ENCODE assay signal across 15 cellular contexts in the genomic region with DNA sequence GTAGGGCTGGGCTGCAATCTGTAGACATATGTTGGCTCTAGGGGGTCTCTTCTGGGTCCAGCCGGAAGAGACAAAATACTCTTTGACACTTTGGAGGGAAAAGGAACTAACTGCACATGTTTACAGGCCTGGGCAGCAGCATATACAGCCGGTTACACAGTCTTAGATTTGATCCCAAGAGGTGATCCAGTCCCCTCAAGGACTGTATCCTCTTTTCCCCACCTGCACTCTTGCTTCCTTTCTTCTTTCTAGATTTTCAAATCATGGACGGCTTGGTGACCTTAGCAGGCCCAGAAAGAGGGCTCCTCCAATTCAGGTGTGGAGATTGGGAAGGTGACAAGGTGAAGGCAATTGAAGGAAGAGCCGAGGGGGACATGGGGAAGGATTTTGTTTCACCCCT. TPM values are rescaled to one million over a fixed set of nuclear protein-coding genes. Genes with fewer than 3 reads are reported as not detected.
DNase-seq lines count a peak whose midpoint lies in the region; ATAC-seq and TF ChIP-seq lines count a peak whose summit lies in the region.
"Had no signal": no experiment of that assay in that cellular context is flagged by ENCODE, and none has a peak within 500 bp of the region (broad histone marks: within the 10 kb centered on the region; RNA-seq: fewer than 3 reads in every experiment).

No MANE protein-coding gene starts in this region.

- peak overlapping the region; percentile 75; the same call in 1 of the 2 replicates for H2AFZ ChIP-seq in KMS-11 (ENCODE audit: low read depth)

- H3K27me3 Mint-ChIP-seq in activated CD4-positive, alpha-beta T cell treated with anti-CD3 and anti-CD28 coated beads, Interleukin-2, amount 10 ng/mL, durations not matched to agents 24 days and 14 days = peaks cover 93% of the 10 kb centered on the region
- peaks cover 98% of the 10 kb centered on the region for H3K27me3 Mint-ChIP-seq in dendritic cell treated with granulocyte-macrophage colony-stimulating factor and Interleukin-4, amounts not matched to agents 40 ng/mL and 50 ng/mL, for 4 days
- H3K27me3 Mint-ChIP-seq in osteocyte (ENCODE audit: unreplicated experiment) = peaks cover 90% of the 10 kb centered on the region

- DNase-seq in activated CD4-positive, alpha-beta T cell treated with anti-CD3 and anti-CD28 coated beads, Interleukin-2, amount 10 ng/mL, durations not matched to agents 24 days and 14 days = no peak
- no peak for DNase-seq in activated CD4-positive, alpha-beta T cell treated with anti-CD3 and anti-CD28 coated beads, Interleukin-2, amount 50 U/mL, for 4 hours
- no peak for DNase-seq in osteocyte (ENCODE audit: extremely low spot score, unreplicated experiment)
- DNase-seq in hypothalamus (lab: John Stamatoyannopoulos, UW) = no peak
- DNase-seq: aorta, dermis blood vessel endothelial cell, NCI-H2081 treated with DMSO at 0.1 percent for 48 hours, NCI-H69, psoas muscle had no signal

- no peaks in the 10 kb centered on the region for H3K36me3 ChIP-seq in KMS-11 (ENCODE audit: insufficient read depth)

- no peaks in the 10 kb centered on the region for H3K79me2 ChIP-seq in KMS-11 (ENCODE audit: insufficient read depth, low read depth)

- ATAC-seq in GM18858 (IDR thresholded peaks at IDR 0.05; ENCODE audit: unreplicated experiment) = no peak
- ATAC-seq in GM21381 (IDR thresholded peaks at IDR 0.05; ENCODE audit: unreplicated experiment) = no peak
- ATAC-seq: psoas muscle had no signal

- peak overlapping the region; percentile 53 for H3K4me3 Mint-ChIP-seq in activated CD4-positive, alpha-beta T cell treated with anti-CD3 and anti-CD28 coated beads, Interleukin-2, amount 10 ng/mL, durations not matched to agents 24 days and 14 days
- peak overlapping the region; percentile 59 for H3K4me3 Mint-ChIP-seq in dendritic cell treated with granulocyte-macrophage colony-stimulating factor and Interleukin-4, amounts not matched to agents 40 ng/mL and 50 ng/mL, for 4 days
- peak overlapping the region; percentile 48 for H3K4me3 Mint-ChIP-seq in osteocyte (ENCODE audit: unreplicated experiment)

- H3K4me1 ChIP-seq in KMS-11 (ENCODE audit: low read depth, poor library complexity, severe bottlenecking) = peaks cover 9% of the 10 kb centered on the region

- intact Hi-C loops in activated CD4-positive, alpha-beta T cell treated with anti-CD3 and anti-CD28 coated beads, Interleukin-2, amount 10 ng/mL, durations not matched to agents 24 days and 14 days (cut with micrococcal nuclease) = no loop called here
- intact Hi-C loops in dendritic cell treated with granulocyte-macrophage colony-stimulating factor and Interleukin-4, amounts not matched to agents 40 ng/mL and 50 ng/mL, for 4 days (cut with micrococcal nuclease) = loop anchor here (5.0 to 10.0 kb wide), 2 partner anchors 122 to 239 kb away; no protein-coding TSS in a partner anchor

- H3K4me3 ChIP-seq in KMS-11 (IDR thresholded peaks at IDR 0.05; ENCODE audit: insufficient read depth, low read depth, low read length) = no peak overlapping the region

- no peak overlapping the region for H3K27ac ChIP-seq in KMS-11
- H3K27ac ChIP-seq: psoas muscle, VCaP had no signal

- H3K4me2 ChIP-seq in KMS-11 = peak overlapping the region; percentile 51; the same call in 1 of the 2 replicates

- H4K20me1 ChIP-seq in KMS-11 (ENCODE audit: insufficient read depth) = no peaks in the 10 kb centered on the region

- H3K4me1 Mint-ChIP-seq in activated CD4-positive, alpha-beta T cell treated with anti-CD3 and anti-CD28 coated beads, Interleukin-2, amount 10 ng/mL, durations not matched to agents 24 days and 14 days = peaks cover 35% of the 10 kb centered on the region
- peaks cover 68% of the 10 kb centered on the region for H3K4me1 Mint-ChIP-seq in dendritic cell treated with granulocyte-macrophage colony-stimulating factor and Interleukin-4, amounts not matched to agents 40 ng/mL and 50 ng/mL, for 4 days (ENCODE audit: low read depth)
- H3K4me1 Mint-ChIP-seq in osteocyte (ENCODE audit: unreplicated experiment) = peaks cover 51% of the 10 kb centered on the region

- H3K9ac ChIP-seq in KMS-11 = no peak overlapping the region

- peaks cover 18% of the 10 kb centered on the region for H3K36me3 Mint-ChIP-seq in activated CD4-positive, alpha-beta T cell treated with anti-CD3 and anti-CD28 coated beads, Interleukin-2, amount 10 ng/mL, durations not matched to agents 24 days and 14 days (ENCODE audit: low read depth)
- no peaks in the 10 kb centered on the region for H3K36me3 Mint-ChIP-seq in dendritic cell treated with granulocyte-macrophage colony-stimulating factor and Interleukin-4, amounts not matched to agents 40 ng/mL and 50 ng/mL, for 4 days (ENCODE audit: low read depth)
- H3K36me3 Mint-ChIP-seq in osteocyte (ENCODE audit: unreplicated experiment) = peaks cover 4% of the 10 kb centered on the region

- H3K27me3 ChIP-seq in KMS-11 (ENCODE audit: insufficient read depth, low read depth) = no peaks in the 10 kb centered on the region

- H3K27ac Mint-ChIP-seq in activated CD4-positive, alpha-beta T cell treated with anti-CD3 and anti-CD28 coated beads, Interleukin-2, amount 10 ng/mL, durations not matched to agents 24 days and 14 days = peak overlapping the region; percentile 15
- H3K27ac Mint-ChIP-seq in dendritic cell treated with granulocyte-macrophage colony-stimulating factor and Interleukin-4, amounts not matched to agents 40 ng/mL and 50 ng/mL, for 4 days = no peak overlapping the region
- H3K27ac Mint-ChIP-seq in osteocyte (ENCODE audit: unreplicated experiment) = no peak overlapping the region

- peaks cover 35% of the 10 kb centered on the region for H3K9me3 Mint-ChIP-seq in activated CD4-positive, alpha-beta T cell treated with anti-CD3 and anti-CD28 coated beads, Interleukin-2, amount 10 ng/mL, durations not matched to agents 24 days and 14 days
- H3K9me3 Mint-ChIP-seq in dendritic cell treated with granulocyte-macrophage colony-stimulating factor and Interleukin-4, amounts not matched to agents 40 ng/mL and 50 ng/mL, for 4 days = no peaks in the 10 kb centered on the region
- peaks cover 14% of the 10 kb centered on the region for H3K9me3 Mint-ChIP-seq in osteocyte (ENCODE audit: unreplicated experiment)

- no peak for TF ChIP-seq CTCF in KMS-11 (conservative IDR thresholded peaks at IDR 0.05; ENCODE audit: low read depth, low read length)
- no peak for TF ChIP-seq CTCF in osteocyte (IDR thresholded peaks at IDR 0.05)

RNA-seq across cellular contexts. Expression of a gene that starts 5.8 kb away (rescaled TPM):
- total RNA-seq in activated CD4-positive, alpha-beta T cell treated with anti-CD3 and anti-CD28 coated beads, Interleukin-2, amount 10 ng/mL, durations not matched to agents 24 days and 14 days = not detected in 2 replicates
- not detected in 2 replicates for total RNA-seq in osteocyte
- total RNA-seq: aorta, dermis blood vessel endothelial cell, fibroblast of lung, psoas muscle had no signal
